ENCODE assay signal across 3 cellular contexts in genomic region chr2:176085120-176085788, GRCh38.
TF ChIP-seq lines count a peak whose summit lies in the region.

No MANE protein-coding gene starts in this region.

TF ChIP-seq in SK-N-SH, 30 proteins besides CTCF, POLR2A, EP300 and RAD21 (continued from another document):
- TF ChIP-seq ZBTB33 (IDR thresholded peaks at IDR 0.05; ENCODE audit: borderline replicate concordance, low read depth) = no peak
- TF ChIP-seq GABPA (IDR thresholded peaks at IDR 0.05; ENCODE audit: low read depth) = no peak
- TF ChIP-seq REST (IDR thresholded peaks at IDR 0.05; ENCODE audit: low read depth, low read length) = no peak
- TF ChIP-seq SMC3 (IDR thresholded peaks at IDR 0.05; ENCODE audit: low read depth, low read length) = no peak
- no peak for TF ChIP-seq YY1 (IDR thresholded peaks at IDR 0.05; ENCODE audit: low read depth)
- no peak for TF ChIP-seq ELF1 (IDR thresholded peaks at IDR 0.05)
- no peak for TF ChIP-seq NRF1 (IDR thresholded peaks at IDR 0.05; ENCODE audit: low read depth, low read length)
- no peak for TF ChIP-seq POLR2AphosphoS5 (IDR thresholded peaks at IDR 0.05; ENCODE audit: low read depth, low read length)

TF ChIP-seq in SK-N-SH treated with all-trans-retinoic acid at 6 μM for 48 hours, 23 proteins besides CTCF, POLR2A, EP300 and RAD21 (continued from another document):
- no peak for TF ChIP-seq PPARA (CRISPR knock-in tag; IDR thresholded peaks at IDR 0.05; ENCODE audit: borderline replicate concordance)
- no peak for TF ChIP-seq RARB (CRISPR knock-in tag; IDR thresholded peaks at IDR 0.05)
- no peak for TF ChIP-seq CSRNP3 (CRISPR knock-in tag; IDR thresholded peaks at IDR 0.05)

TF ChIP-seq in GM23338, 12 proteins besides CTCF, POLR2A, EP300 and RAD21:
- no peak for TF ChIP-seq ETS1 (IDR thresholded peaks at IDR 0.05)
- TF ChIP-seq JUNB (IDR thresholded peaks at IDR 0.05; ENCODE audit: unreplicated experiment) = no peak
- no peak for TF ChIP-seq CREB1 (CRISPR knock-in tag; IDR thresholded peaks at IDR 0.05; ENCODE audit: low read depth)
- TF ChIP-seq EZH2phosphoT487 (IDR thresholded peaks at IDR 0.05; ENCODE audit: unreplicated experiment) = peak; percentile 90
- no peak for TF ChIP-seq NANOG (IDR thresholded peaks at IDR 0.05; ENCODE audit: borderline replicate concordance)
- TF ChIP-seq EZH2 (IDR thresholded peaks at IDR 0.05; ENCODE audit: low read depth, unreplicated experiment) = peak; percentile 96
- no peak for TF ChIP-seq ZNF331 (CRISPR knock-in tag; IDR thresholded peaks at IDR 0.05; ENCODE audit: low read depth)
- TF ChIP-seq POLR2AphosphoS5 (IDR thresholded peaks at IDR 0.05; ENCODE audit: low read depth) = no peak
- no peak for TF ChIP-seq ZNF114 (CRISPR knock-in tag; IDR thresholded peaks at IDR 0.05)
- no peak for TF ChIP-seq REST (IDR thresholded peaks at IDR 0.05; ENCODE audit: unreplicated experiment)
- no peak for TF ChIP-seq STAT1 (IDR thresholded peaks at IDR 0.05; ENCODE audit: unreplicated experiment)
- no peak for TF ChIP-seq ZNF462 (CRISPR knock-in tag; IDR thresholded peaks at IDR 0.05)
